In genomic region chr4:89283975-89284556, GRCh38 we compare ENCODE assay signal across 13 cellular contexts. TPM values are rescaled to one million over a fixed set of nuclear protein-coding genes. Genes with fewer than 3 reads are reported as not detected.
DNase-seq lines count a peak whose midpoint lies in the region; ATAC-seq and TF ChIP-seq lines count a peak whose summit lies in the region.
"Had no signal": no experiment of that assay in that cellular context is flagged by ENCODE, and none has a peak within 500 bp of the region (broad histone marks: within the 10 kb centered on the region; RNA-seq: fewer than 3 reads in every experiment).

No MANE protein-coding gene starts in this region.

- no peak for TF ChIP-seq CTCF in H9 (conservative IDR thresholded peaks at IDR 0.05)
- TF ChIP-seq CTCF in GM13976 (IDR thresholded peaks at IDR 0.05; ENCODE audit: borderline replicate concordance, control extremely low read depth, extremely low read depth, insufficient read depth, missing control alignments) = no peak

- H3K4me3 ChIP-seq in naive thymus-derived CD4-positive, alpha-beta T cell (ENCODE audit: low read length) = peak overlapping the region; percentile 43
- H3K4me3 ChIP-seq: esophagus squamous epithelium, hepatocyte had no signal

- POLR2A ChIA-PET in activated naive CD8-positive, alpha-beta T cell treated with anti-CD3 and anti-CD28 coated beads, Interleukin-2, amount 10 ng/mL, durations not matched to agents 7 days and 5 days (lab: Charles Lee) = interaction anchor here (0.6 to 1.3 kb wide), 4 partner anchors 9 to 14 kb away, joined by 3 to 6 read pairs (median 3); no protein-coding TSS in a partner anchor
- POLR2A ChIA-PET in naive thymus-derived CD4-positive, alpha-beta T cell (lab: Charles Lee) = interaction anchor here (0.8 to 2.6 kb wide), 6 partner anchors 10 to 32 kb away, joined by 3 to 13 read pairs (median 4); no protein-coding TSS in a partner anchor

- no peak overlapping the region for H2BK20ac ChIP-seq in H9 (ENCODE audit: low read depth, low read length, poor library complexity, severe bottlenecking)

- H3K4me3 Mint-ChIP-seq in T-helper 1 cell treated with Interleukin-12 subunit alpha and Interleukin-12 subunit beta and Interleukin-4 antibody, amounts not matched to agents 30 μg/mL and 1 μg/mL, for 36 hours = peak overlapping the region; percentile 55
- H3K4me3 Mint-ChIP-seq in H9 = no peak overlapping the region
- H3K4me3 Mint-ChIP-seq in activated naive CD8-positive, alpha-beta T cell treated with anti-CD3 and anti-CD28 coated beads, Interleukin-2, amount 10 ng/mL, durations not matched to agents 7 days and 5 days = peak overlapping the region; percentile 47
- H3K4me3 Mint-ChIP-seq in naive thymus-derived CD4-positive, alpha-beta T cell = peak overlapping the region; percentile 7 to 80 (median 60)
- H3K4me3 Mint-ChIP-seq: HFFc6 had no signal

- peaks cover 27% of the 10 kb centered on the region for H3K36me3 Mint-ChIP-seq in T-helper 1 cell treated with Interleukin-12 subunit alpha and Interleukin-12 subunit beta and Interleukin-4 antibody, amounts not matched to agents 30 μg/mL and 1 μg/mL, for 36 hours (ENCODE audit: low read depth)
- no peaks in the 10 kb centered on the region for H3K36me3 Mint-ChIP-seq in H9 (ENCODE audit: insufficient read depth in 1 of 3, low read depth in 3 of 3)
- peaks cover 29% of the 10 kb centered on the region for H3K36me3 Mint-ChIP-seq in activated naive CD8-positive, alpha-beta T cell treated with anti-CD3 and anti-CD28 coated beads, Interleukin-2, amount 10 ng/mL, durations not matched to agents 7 days and 5 days
- H3K36me3 Mint-ChIP-seq in naive thymus-derived CD4-positive, alpha-beta T cell = peaks cover 0 to 31% (median 11%) of the 10 kb centered on the region in 5 donors

- no peak overlapping the region for H2BK12ac ChIP-seq in H9 (ENCODE audit: insufficient read length, low read depth, low read length)

- H3K9me3 ChIP-seq in H9 (ENCODE audit: control insufficient read depth, low read depth, low read length) = no peaks in the 10 kb centered on the region
- H3K9me3 ChIP-seq in naive thymus-derived CD4-positive, alpha-beta T cell (ENCODE audit: control insufficient read depth in 2 of 3, low read length in 3 of 3) = no peaks in the 10 kb centered on the region
- H3K9me3 ChIP-seq: esophagus squamous epithelium had no signal

- H3K14ac ChIP-seq in H9 (ENCODE audit: insufficient read depth, low read length) = no peak overlapping the region

- intact Hi-C loops in naive thymus-derived CD4-positive, alpha-beta T cell (cut with micrococcal nuclease) = loop anchor here in 1 of 2 donors (1.0 kb wide), 1 partner anchor 10 kb away; no protein-coding TSS in a partner anchor

- no peak for DNase-seq in T-helper 1 cell
- no peak for DNase-seq in H9
- DNase-seq in activated naive CD8-positive, alpha-beta T cell treated with anti-CD3 and anti-CD28 coated beads, Interleukin-2, amount 10 ng/mL, durations not matched to agents 7 days and 5 days = no peak
- no peak for DNase-seq in naive thymus-derived CD4-positive, alpha-beta T cell
- no peak for DNase-seq in GM13976 (ENCODE audit: low spot score)
- no peak for DNase-seq in stimulated activated CD4-positive, alpha-beta T cell treated with anti-CD3 and anti-CD28 coated beads, Interleukin-1b, Interleukin-23, amount 100 ng/mL, for 48 hours
- no peak for DNase-seq in GM03348 (ENCODE audit: low spot score)
- DNase-seq: esophagus squamous epithelium, HFFc6, NCI-H1048, NCI-H2227 treated with DMSO at 0.1 percent for 48 hours had no signal

- H3K18ac ChIP-seq in H9 (ENCODE audit: insufficient read length, low read depth, low read length) = no peak overlapping the region

- H3K27ac ChIP-seq in H9 (ENCODE audit: insufficient read length, low read depth, low read length) = no peak overlapping the region
- H3K27ac ChIP-seq in naive thymus-derived CD4-positive, alpha-beta T cell (ENCODE audit: low read depth, low read length) = peak overlapping the region; percentile 38

- no peak overlapping the region for H2BK120ac ChIP-seq in H9 (ENCODE audit: low read depth, low read length, poor library complexity, severe bottlenecking)

- CTCF ChIA-PET in naive thymus-derived CD4-positive, alpha-beta T cell (lab: Charles Lee) = no interaction called here

- in situ Hi-C loops in GM13976 (cut with MboI; ENCODE audit: low sequenced_read_pairs, unreplicated experiment) = no loop called here

- H4K20me1 ChIP-seq in H9 (ENCODE audit: control insufficient read depth, insufficient read depth, insufficient read length) = no peaks in the 10 kb centered on the region

- no peak overlapping the region for H3K56ac ChIP-seq in H9 (ENCODE audit: insufficient read length, low read depth, low read length)

- H3K27ac Mint-ChIP-seq in T-helper 1 cell treated with Interleukin-12 subunit alpha and Interleukin-12 subunit beta and Interleukin-4 antibody, amounts not matched to agents 30 μg/mL and 1 μg/mL, for 36 hours = peak overlapping the region; percentile 94
- H3K27ac Mint-ChIP-seq in H9 = no peak overlapping the region
- peak overlapping the region; percentile 84 for H3K27ac Mint-ChIP-seq in activated naive CD8-positive, alpha-beta T cell treated with anti-CD3 and anti-CD28 coated beads, Interleukin-2, amount 10 ng/mL, durations not matched to agents 7 days and 5 days
- H3K27ac Mint-ChIP-seq in naive thymus-derived CD4-positive, alpha-beta T cell = peak overlapping the region; percentile 5 to 92 (median 86)
- H3K27ac Mint-ChIP-seq: HFFc6 had no signal

- H3K79me1 ChIP-seq in H9 (ENCODE audit: insufficient read depth, low read depth, low read length, poor library complexity, severe bottlenecking) = no peaks in the 10 kb centered on the region

- no peak overlapping the region for H3K9ac ChIP-seq in H9 (ENCODE audit: extremely low read depth, insufficient read length, low read length)

- WGBS in H9 (ENCODE audit: extremely low coverage, insufficient read length, low lambda C conversion rate) = no CpG with 5 or more reads among the region's 3 CpGs

- peaks cover 61% of the 10 kb centered on the region for H3K4me1 Mint-ChIP-seq in T-helper 1 cell treated with Interleukin-12 subunit alpha and Interleukin-12 subunit beta and Interleukin-4 antibody, amounts not matched to agents 30 μg/mL and 1 μg/mL, for 36 hours (ENCODE audit: low read depth)
- peaks cover 6 to 11% of the 10 kb centered on the region in 2 experiments for H3K4me1 Mint-ChIP-seq in H9
- H3K4me1 Mint-ChIP-seq in activated naive CD8-positive, alpha-beta T cell treated with anti-CD3 and anti-CD28 coated beads, Interleukin-2, amount 10 ng/mL, durations not matched to agents 7 days and 5 days = peaks cover 52% of the 10 kb centered on the region
- peaks cover 48 to 73% (median 68%) of the 10 kb centered on the region in 7 donors for H3K4me1 Mint-ChIP-seq in naive thymus-derived CD4-positive, alpha-beta T cell

- H2AFZ ChIP-seq in H9 (ENCODE audit: low read length) = no peak overlapping the region
- H2AFZ ChIP-seq: hepatocyte had no signal

- H3K4me1 ChIP-seq in H9 (ENCODE audit: insufficient read depth, low read length) = no peaks in the 10 kb centered on the region
- peaks cover 37 to 78% of the 10 kb centered on the region in 2 donors for H3K4me1 ChIP-seq in naive thymus-derived CD4-positive, alpha-beta T cell (ENCODE audit: control insufficient read depth in 2 of 2, insufficient read depth in 2 of 2, low read length in 2 of 2)

- no peaks in the 10 kb centered on the region for H3K36me3 ChIP-seq in naive thymus-derived CD4-positive, alpha-beta T cell (ENCODE audit: control insufficient read depth in 2 of 3, insufficient read depth in 3 of 3, low read length in 3 of 3)
- H3K36me3 ChIP-seq: esophagus squamous epithelium had no signal

- no peaks in the 10 kb centered on the region for H3K27me3 Mint-ChIP-seq in T-helper 1 cell treated with Interleukin-12 subunit alpha and Interleukin-12 subunit beta and Interleukin-4 antibody, amounts not matched to agents 30 μg/mL and 1 μg/mL, for 36 hours (ENCODE audit: low read depth)
- H3K27me3 Mint-ChIP-seq in H9 (ENCODE audit: low read depth) = no peaks in the 10 kb centered on the region
- no peaks in the 10 kb centered on the region for H3K27me3 Mint-ChIP-seq in activated naive CD8-positive, alpha-beta T cell treated with anti-CD3 and anti-CD28 coated beads, Interleukin-2, amount 10 ng/mL, durations not matched to agents 7 days and 5 days
- no peaks in the 10 kb centered on the region for H3K27me3 Mint-ChIP-seq in naive thymus-derived CD4-positive, alpha-beta T cell

- H3T11ph ChIP-seq in H9 (ENCODE audit: low read length) = no peak overlapping the region

- H2BK15ac ChIP-seq in H9 (ENCODE audit: low read depth, low read length) = no peak overlapping the region

- no peak overlapping the region for H2BK5ac ChIP-seq in H9 (ENCODE audit: insufficient read length, low read length)

- no peaks in the 10 kb centered on the region for H3K27me3 ChIP-seq in H9 (ENCODE audit: insufficient read depth, low read length)
- H3K27me3 ChIP-seq in naive thymus-derived CD4-positive, alpha-beta T cell (ENCODE audit: control insufficient read depth in 2 of 2, insufficient read depth in 2 of 2, low read length in 2 of 2) = no peaks in the 10 kb centered on the region
- H3K27me3 ChIP-seq: esophagus squamous epithelium, hepatocyte had no signal

- no peak overlapping the region for H3K23ac ChIP-seq in H9 (ENCODE audit: insufficient read length, low read depth, low read length)

- H4K5ac ChIP-seq in H9 (ENCODE audit: insufficient read length, low read depth, low read length) = no peak overlapping the region

- no peak overlapping the region for H2AK5ac ChIP-seq in H9 (ENCODE audit: insufficient read length, low read length)

- no peaks in the 10 kb centered on the region for H3K9me3 Mint-ChIP-seq in T-helper 1 cell treated with Interleukin-12 subunit alpha and Interleukin-12 subunit beta and Interleukin-4 antibody, amounts not matched to agents 30 μg/mL and 1 μg/mL, for 36 hours
- H3K9me3 Mint-ChIP-seq in H9 = no peaks in the 10 kb centered on the region
- peaks cover 4% of the 10 kb centered on the region for H3K9me3 Mint-ChIP-seq in activated naive CD8-positive, alpha-beta T cell treated with anti-CD3 and anti-CD28 coated beads, Interleukin-2, amount 10 ng/mL, durations not matched to agents 7 days and 5 days
- peaks cover 0 to 5% (median 0%) of the 10 kb centered on the region in 11 donors for H3K9me3 Mint-ChIP-seq in naive thymus-derived CD4-positive, alpha-beta T cell
- H3K9me3 Mint-ChIP-seq: HFFc6 had no signal

- H4K8ac ChIP-seq in H9 (replicated peaks; ENCODE audit: insufficient read length, low read depth, low read length) = peak overlapping the region; percentile 80

- no peaks in the 10 kb centered on the region for H3K23me2 ChIP-seq in H9 (ENCODE audit: insufficient read length, low read depth, low read length, poor library complexity, severe bottlenecking)

- no peaks in the 10 kb centered on the region for H3K79me2 ChIP-seq in H9 (ENCODE audit: insufficient read depth, low read length)
- H3K79me2 ChIP-seq: hepatocyte had no signal

- no peak overlapping the region for H4K91ac ChIP-seq in H9 (ENCODE audit: insufficient read length, low read depth, low read length)

- ATAC-seq in activated naive CD8-positive, alpha-beta T cell treated with anti-CD3 and anti-CD28 coated beads, Interleukin-2, amount 10 ng/mL, durations not matched to agents 7 days and 5 days (ENCODE audit: low read depth) = no peak
- ATAC-seq in naive thymus-derived CD4-positive, alpha-beta T cell = peak; percentile 30

- H3K4ac ChIP-seq in H9 (ENCODE audit: low read depth, low read length) = no peak overlapping the region

- no peak overlapping the region for H3K4me2 ChIP-seq in H9 (ENCODE audit: insufficient read depth, insufficient read length, low read length)
- H3K4me2 ChIP-seq: hepatocyte had no signal

RNA-seq across cellular contexts. Expression of gene GPRIN3, which starts 23.5 kb away (rescaled TPM):
- 0.48 and 0.53 TPM in 2 replicates for total RNA-seq in H9 (2021)
- total RNA-seq in activated naive CD8-positive, alpha-beta T cell treated with anti-CD3 and anti-CD28 coated beads, Interleukin-2, amount 10 ng/mL, durations not matched to agents 7 days and 5 days = 10 to 100 TPM; 23.9 to 25.5 TPM
- total RNA-seq in naive thymus-derived CD4-positive, alpha-beta T cell = 10 to 100 TPM; 10.2 to 55.5 (median 24.8) TPM
- 1 to 10 TPM; 7.3 to 8.1 TPM for polyA plus RNA-seq in naive thymus-derived CD4-positive, alpha-beta T cell

Comparison
In these comparisons a context has a peak if more than half of its experiments do, and no peak if none do; other contexts are left out.
1. H3K27ac Mint-ChIP-seq: peak in T-helper 1 cell treated with Interleukin-12 subunit alpha and Interleukin-12 subunit beta and Interleukin-4 antibody, amounts not matched to agents 30 μg/mL and 1 μg/mL, for 36 hours (single experiment), activated naive CD8-positive, alpha-beta T cell treated with anti-CD3 and anti-CD28 coated beads, Interleukin-2, amount 10 ng/mL, durations not matched to agents 7 days and 5 days (single experiment) and naive thymus-derived CD4-positive, alpha-beta T cell (9 of 9); none in H9 (0 of 3).
2. H3K4me3 Mint-ChIP-seq: peak in T-helper 1 cell treated with Interleukin-12 subunit alpha and Interleukin-12 subunit beta and Interleukin-4 antibody, amounts not matched to agents 30 μg/mL and 1 μg/mL, for 36 hours (single experiment), activated naive CD8-positive, alpha-beta T cell treated with anti-CD3 and anti-CD28 coated beads, Interleukin-2, amount 10 ng/mL, durations not matched to agents 7 days and 5 days (single experiment) and naive thymus-derived CD4-positive, alpha-beta T cell (10 of 10); none in H9 (0 of 2).